18 cellular contexts compared by ENCODE assay signal in genomic region chr5:135694016-135694415, GRCh38.
"Had no signal": no experiment of that assay in that cellular context is flagged by ENCODE, and none has a peak within 500 bp of the region (broad histone marks: within the 10 kb centered on the region; RNA-seq: fewer than 3 reads in every experiment).

No MANE protein-coding gene starts in this region.

- H3K4me1 ChIP-seq: body of pancreas, heart right ventricle, left lung, prostate gland had no signal

- DNase-seq: activated CD4-positive, alpha-beta T cell treated with anti-CD3 and anti-CD28 coated beads for 1 hour; activated CD4-positive, alpha-beta T cell treated with anti-CD3 and anti-CD28 coated beads, Interleukin-2, amount 50 U/mL, for 1 hour; activated gamma-delta T cell treated with Interleukin-2 at 50 U/mL for 16 hours; activated T-cell treated with anti-CD3 and anti-CD28 coated beads, Interleukin-2, amount 50 U/mL, for 1 hour; anterior cingulate cortex; body of pancreas; caudate nucleus; effector CD8-positive, alpha-beta T cell; heart right ventricle; left lung; ovary; stimulated activated CD4-positive, alpha-beta T cell treated with anti-CD3 and anti-CD28 coated beads, Interleukin-1b, Interleukin-23, amount 100 ng/mL, for 48 hours; substantia nigra; T-cell; tibial artery; WERI-Rb-1 had no signal

- H3K36me3 ChIP-seq: heart right ventricle, left lung, ovary, prostate gland, tibial artery, WERI-Rb-1 had no signal

- H3K27me3 ChIP-seq: body of pancreas, ovary had no signal

- H3K4me3 ChIP-seq: body of pancreas, heart right ventricle, left lung, ovary, prostate gland, tibial artery had no signal

- H3K9me3 ChIP-seq: body of pancreas, heart right ventricle, left lung, ovary, prostate gland, tibial artery had no signal

- ATAC-seq: body of pancreas; heart right ventricle; left lung; natural killer cell treated with Interleukin-12 subunit alpha and Interleukin-12 subunit beta and Interleukin-15 and Interleukin-18, amount 100 ng/mL, for 72 hours; T-cell had no signal

- H3K27ac ChIP-seq: body of pancreas, heart right ventricle, left lung, ovary, prostate gland, tibial artery, WERI-Rb-1 had no signal
